ENCODE assay signal across 1 cellular context in genomic region chr16:595942-596735, GRCh38.
TF ChIP-seq lines count a peak whose summit lies in the region.

No MANE protein-coding gene starts in this region.

TF ChIP-seq in GM23338, 12 proteins besides CTCF, POLR2A, EP300 and RAD21 (continued from another document):
- no peak for TF ChIP-seq ZNF462 (CRISPR knock-in tag; IDR thresholded peaks at IDR 0.05)
- TF ChIP-seq POLR2AphosphoS5 (IDR thresholded peaks at IDR 0.05; ENCODE audit: low read depth) = no peak
- TF ChIP-seq EZH2 (IDR thresholded peaks at IDR 0.05; ENCODE audit: low read depth, unreplicated experiment) = no peak
- no peak for TF ChIP-seq JUNB (IDR thresholded peaks at IDR 0.05; ENCODE audit: unreplicated experiment)
- no peak for TF ChIP-seq ZNF331 (CRISPR knock-in tag; IDR thresholded peaks at IDR 0.05; ENCODE audit: low read depth)
- TF ChIP-seq REST (IDR thresholded peaks at IDR 0.05; ENCODE audit: unreplicated experiment) = no peak
- TF ChIP-seq CREB1 (CRISPR knock-in tag; IDR thresholded peaks at IDR 0.05; ENCODE audit: low read depth) = no peak
- no peak for TF ChIP-seq ETS1 (IDR thresholded peaks at IDR 0.05)
